Comparison of ENCODE assay signal across 11 cellular contexts in the genomic region with DNA sequence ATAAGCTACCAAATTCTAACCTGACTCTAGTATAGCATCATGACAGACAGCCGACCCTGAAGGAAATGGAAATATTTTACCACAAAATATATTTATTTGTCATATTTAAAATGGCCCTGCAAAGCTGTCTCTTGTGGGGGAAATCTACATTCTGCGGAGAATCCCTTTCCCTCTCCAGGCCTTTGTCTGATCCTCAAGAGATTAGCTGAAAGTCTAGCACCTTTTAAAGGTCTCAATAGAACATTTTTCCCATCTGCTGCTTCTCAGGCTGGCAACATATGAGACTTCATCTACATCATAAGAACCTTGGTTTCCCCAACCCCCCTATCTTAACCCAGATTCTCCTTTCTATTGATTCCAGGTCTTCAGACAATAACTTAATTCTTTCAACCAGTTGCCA. TPM values are rescaled to one million over a fixed set of nuclear protein-coding genes. Genes with fewer than 3 reads are reported as not detected.
"Had no signal": no experiment of that assay in that cellular context is flagged by ENCODE, and none has a peak within 500 bp of the region (broad histone marks: within the 10 kb centered on the region; RNA-seq: fewer than 3 reads in every experiment).

No MANE protein-coding gene starts in this region.

- H3K27me3 Mint-ChIP-seq: IgD-negative memory B cell had no signal

- DNase-seq: IMR-90, KBM-7, KG1 had no signal

- H3K27ac ChIP-seq: HL-60, KMS-11 had no signal

- H3K4me3 ChIP-seq: K562 had no signal

- H3K27ac Mint-ChIP-seq: IgD-negative memory B cell had no signal

- ATAC-seq: HepG2 had no signal

- H3K4me2 ChIP-seq: KMS-11 had no signal

- FAIRE-seq: HepG2, HTR-8/SVneo, K562 had no signal

- H3K9ac ChIP-seq: KMS-11 had no signal

- H3K36me3 Mint-ChIP-seq: IgD-negative memory B cell had no signal

RNA-seq across cellular contexts. Expression of a gene that starts 1.7 kb away (rescaled TPM):
- total RNA-seq: HepG2, HT-29, HT1080, IMR-90, K562 had no signal
- polyA plus RNA-seq: HepG2, IgD-negative memory B cell, IMR-90, K562 had no signal

RNA-seq across cellular contexts. Expression of a gene that starts 13.6 kb away (rescaled TPM):
- total RNA-seq: HepG2, HT-29 had no signal
- polyA plus RNA-seq: HepG2 had no signal

RNA-seq across cellular contexts. Expression of a gene that starts 19.5 kb away (rescaled TPM):
- total RNA-seq: HepG2, HT-29, HT1080, IMR-90, K562 had no signal
- polyA plus RNA-seq: HepG2, IgD-negative memory B cell, IMR-90, K562 had no signal

RNA-seq across cellular contexts. Expression of a gene that starts 52.0 kb away (rescaled TPM):
- total RNA-seq: HepG2, HT-29 had no signal
- polyA plus RNA-seq: HepG2 had no signal
